Comparison of ENCODE assay signal across 26 cellular contexts in the genomic region with DNA sequence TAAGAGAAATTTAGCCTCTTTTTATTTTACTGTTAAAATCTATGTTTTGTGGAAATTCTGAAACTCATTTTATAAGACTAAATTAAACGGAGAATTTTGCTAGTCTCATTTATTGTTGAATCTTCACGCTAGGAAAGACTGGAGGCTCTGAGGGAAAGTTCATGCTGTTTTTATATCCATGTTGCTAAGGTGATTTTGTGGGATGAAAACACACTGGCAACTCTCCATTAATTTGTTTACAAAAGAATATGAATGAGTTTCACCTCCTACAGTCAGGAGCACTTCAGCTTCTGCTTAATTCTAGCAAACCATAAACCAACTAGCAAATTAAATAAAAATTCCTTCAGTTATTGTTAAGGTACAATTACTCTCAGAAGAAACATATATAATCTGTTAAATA.
DNase-seq lines count a peak whose midpoint lies in the region; ATAC-seq and TF ChIP-seq lines count a peak whose summit lies in the region.
"Had no signal": no experiment of that assay in that cellular context is flagged by ENCODE, and none has a peak within 500 bp of the region (broad histone marks: within the 10 kb centered on the region; RNA-seq: fewer than 3 reads in every experiment).

No MANE protein-coding gene starts in this region.

- DNase-seq in Ammon's horn (ENCODE audit: low spot score): peak; percentile 32
- peak in 2 of 3 experiments; percentile 30 to 87 for DNase-seq in NCI-H1417 (lab: John Stamatoyannopoulos, UW)
- peak; percentile 46 for DNase-seq in PC-3
- DNase-seq in kidney glomerular epithelial cell (lab: John Stamatoyannopoulos, UW): peak; percentile 6
- DNase-seq in body of pancreas: no peak
- DNase-seq in GM23248: no peak
- DNase-seq: activated CD4-positive, alpha-beta T cell treated with anti-CD3 and anti-CD28 coated beads for 36 hours; activated CD8-positive, alpha-beta T cell treated with anti-CD3 and anti-CD28 coated beads, Interleukin-2, amount 10 ng/mL, durations not matched to agents 7 days and 5 days; activated naive CD4-positive, alpha-beta T cell treated with anti-CD3 and anti-CD28 coated beads, Interleukin-2, amount 10 ng/mL, durations not matched to agents 7 days and 5 days; CD4-positive, CD25-positive, alpha-beta regulatory T cell; Karpas-422; left cardiac atrium; MV-4-11; NCI-H187; stimulated activated naive B cell treated with anti-CD40 and anti-IgM and Interleukin-4, amounts not matched to agents 10 μg/mL and 1 μg/mL and 100 μg/mL, for 72 hours; substantia nigra; T1000; upper lobe of left lung had no signal

- H3K36me3 ChIP-seq in PC-3 (ENCODE audit: low read depth, low read length) (no peaks in the 10 kb centered on the region), body of pancreas (replicated peaks in 1 of 2; ENCODE audit: insufficient read depth in 1 of 2, low read depth in 2 of 2) (no peaks in the 10 kb centered on the region), GM23248 (ENCODE audit: low read depth) (no peaks in the 10 kb centered on the region)
- H3K36me3 ChIP-seq: gastroesophageal sphincter, SJSA1, upper lobe of left lung had no signal

- TF ChIP-seq CTCF in PC-3 (conservative IDR thresholded peaks at IDR 0.05; ENCODE audit: low read depth, low read length): no peak
- no peak for TF ChIP-seq CTCF in body of pancreas (IDR thresholded peaks at IDR 0.05)

- in situ Hi-C loops in GM23248 (cut with MboI): no loop called here

- H3F3A ChIP-seq in PC-3 (ENCODE audit: low read length, unreplicated experiment) (no peaks in the 10 kb centered on the region), GM23248 (ENCODE audit: insufficient read depth) (no peaks in the 10 kb centered on the region)

- H3K9me3 ChIP-seq in PC-3 (ENCODE audit: low read length) (no peaks in the 10 kb centered on the region), body of pancreas (no peaks in the 10 kb centered on the region), GM23248 (ENCODE audit: low read depth) (no peaks in the 10 kb centered on the region)
- H3K9me3 ChIP-seq: gastroesophageal sphincter, SJSA1, upper lobe of left lung had no signal

- ATAC-seq in PC-3: no peak; the same call in 1 of the 2 replicates
- ATAC-seq in GM21526 (IDR thresholded peaks at IDR 0.05; ENCODE audit: low FRiP score, unreplicated experiment): no peak
- no peak for ATAC-seq in body of pancreas
- ATAC-seq in esophagus mucosa: no peak
- ATAC-seq: activated CD4-positive, alpha-beta T cell treated with anti-CD3 and anti-CD28 coated beads for 36 hours; activated CD8-positive, alpha-beta T cell treated with anti-CD3 and anti-CD28 coated beads, Interleukin-2, amount 10 ng/mL, durations not matched to agents 7 days and 5 days; activated T-helper 17 cell treated with anti-CD3 and anti-CD28 coated beads, Interleukin-2, amount 50 U/mL, for 72 hours; gastroesophageal sphincter; GM12878; stimulated activated naive B cell treated with anti-CD40 and anti-IgM and Interleukin-4, amounts not matched to agents 10 μg/mL and 1 μg/mL and 100 μg/mL, for 72 hours had no signal

- H3K4me2 ChIP-seq in PC-3 (ENCODE audit: low read length) (no peak overlapping the region), GM23248 (ENCODE audit: unreplicated experiment) (no peak overlapping the region)

- CTCF ChIA-PET in PC-3 (lab: Charles Lee): no interaction called here

- H3K4me3 ChIP-seq in PC-3 (ENCODE audit: low read length) (no peak overlapping the region), body of pancreas (no peak overlapping the region), GM23248 (no peak overlapping the region)
- H3K4me3 ChIP-seq: gastroesophageal sphincter, GM12878, SJSA1, upper lobe of left lung had no signal

- 0 out of 2 replicates have a peak, but pooled peaks cover 5% of the 10 kb centered on the region for H3K4me1 ChIP-seq in PC-3 (ENCODE audit: insufficient read depth, low read length)
- H3K4me1 ChIP-seq in body of pancreas: no peaks in the 10 kb centered on the region
- H3K4me1 ChIP-seq in GM23248 (ENCODE audit: insufficient read depth): no peaks in the 10 kb centered on the region
- H3K4me1 ChIP-seq: gastroesophageal sphincter, SJSA1 had no signal

- H3K79me2 ChIP-seq in PC-3 (ENCODE audit: low read length) (no peaks in the 10 kb centered on the region), GM23248 (ENCODE audit: insufficient read depth) (no peaks in the 10 kb centered on the region)

- no peak overlapping the region for H2AFZ ChIP-seq in PC-3 (ENCODE audit: low read length)
- no peak overlapping the region for H2AFZ ChIP-seq in GM23248

- intact Hi-C loops in PC-3 (cut with micrococcal nuclease): no loop called here
- intact Hi-C loops in body of pancreas (cut with DNase I): no loop called here

- H4K20me1 ChIP-seq in PC-3 (ENCODE audit: low read length): no peaks in the 10 kb centered on the region
- no peaks in the 10 kb centered on the region for H4K20me1 ChIP-seq in GM23248 (ENCODE audit: insufficient read depth)

- 61 to 69% methylated on average over 2 of the region's 2 CpGs for WGBS in body of pancreas, 2 donors
- WGBS in GM23248 (ENCODE audit: low coverage in 1 of 2, low lambda C conversion rate in 2 of 2, missing lambda C conversion rate in 2 of 2), 2 experiments: 79 to 92% methylated on average over 2 of the region's 2 CpGs

- TF ChIP-seq POLR2A in body of pancreas (IDR thresholded peaks at IDR 0.05): no peak

- POLR2A ChIA-PET in PC-3 (lab: Charles Lee; ENCODE audit: unreplicated experiment): no interaction called here

- no peak overlapping the region for H3K9ac ChIP-seq in PC-3 (ENCODE audit: low read length)
- H3K9ac ChIP-seq in GM23248: no peak overlapping the region

- H3K9me2 ChIP-seq in PC-3 (replicated peaks; ENCODE audit: low read length) (no peaks in the 10 kb centered on the region), GM23248 (ENCODE audit: insufficient read depth) (no peaks in the 10 kb centered on the region)

- H3K27ac ChIP-seq in PC-3 (ENCODE audit: low read length) (no peak overlapping the region), body of pancreas (no peak overlapping the region), GM23248 (no peak overlapping the region)
- H3K27ac ChIP-seq: gastroesophageal sphincter, RWPE1, SJSA1, upper lobe of left lung, VCaP had no signal

- BruUV-seq in PC-3 (replicated peaks; lab: Mats Ljungman, UMichigan): no TSS peak

- H3K27me3 ChIP-seq in PC-3 (ENCODE audit: low read length): no peaks in the 10 kb centered on the region
- H3K27me3 ChIP-seq in body of pancreas: no peaks in the 10 kb centered on the region
- H3K27me3 ChIP-seq in GM23248 (replicated peaks; ENCODE audit: insufficient read depth): no peaks in the 10 kb centered on the region
- H3K27me3 ChIP-seq: gastroesophageal sphincter, SJSA1, upper lobe of left lung had no signal

Comparison
In these comparisons a context has a peak if more than half of its experiments do, and no peak if none do; other contexts are left out.
1. DNase-seq: peak in Ammon's horn (single experiment), NCI-H1417 (2 of 3), PC-3 (single experiment) and kidney glomerular epithelial cell (single experiment); none in body of pancreas (0 of 4) and GM23248 (single experiment).